Comparison of ENCODE assay signal across 9 cellular contexts in the genomic region with DNA sequence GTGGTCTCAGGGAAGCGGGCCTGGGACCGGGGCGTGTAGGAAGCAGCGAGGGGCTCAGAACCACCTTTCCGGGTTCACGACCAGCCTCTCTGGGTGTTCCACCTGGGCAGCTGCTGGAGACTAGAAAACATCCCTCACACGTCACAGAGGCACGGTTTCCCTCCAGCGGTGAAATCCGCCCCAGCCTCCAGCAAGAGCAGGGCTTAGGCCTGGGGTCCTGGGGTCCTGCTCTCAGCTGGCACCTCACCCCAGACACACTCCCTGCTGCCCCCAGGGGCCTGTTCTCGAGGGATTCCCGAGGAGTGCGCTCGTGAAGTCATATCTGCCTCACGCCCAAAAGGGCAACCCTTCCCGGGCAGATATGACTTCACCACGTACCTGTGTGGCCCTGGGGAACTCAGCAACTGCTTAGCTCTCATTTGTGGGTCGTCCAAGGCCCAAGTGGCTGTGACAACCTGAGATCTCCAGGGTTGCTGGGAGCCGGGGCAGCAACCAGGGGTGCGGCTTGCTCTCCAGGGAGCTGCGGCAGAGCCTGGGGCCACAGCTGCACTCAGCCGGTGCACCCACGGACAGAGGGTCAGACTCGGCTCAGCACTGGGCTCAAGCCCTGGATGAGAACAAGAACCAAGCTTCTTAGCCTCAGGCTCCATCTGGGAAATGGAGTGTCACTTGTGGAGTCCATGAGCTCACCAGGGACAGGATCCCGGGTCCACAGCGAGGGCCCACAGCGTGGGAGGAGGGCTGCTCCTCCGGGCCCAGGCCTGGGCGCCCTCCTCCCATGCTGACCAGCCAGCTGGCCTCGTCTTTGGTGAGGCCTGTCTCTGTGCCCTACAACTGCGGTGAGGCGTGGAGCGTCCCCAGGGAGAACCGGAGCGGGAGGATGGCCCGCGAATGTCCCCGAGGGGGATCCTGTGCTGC. TPM values are rescaled to one million over a fixed set of nuclear protein-coding genes. Genes with fewer than 3 reads are reported as not detected.
DNase-seq lines count a peak whose midpoint lies in the region; ATAC-seq and TF ChIP-seq lines count a peak whose summit lies in the region.
"Had no signal": no experiment of that assay in that cellular context is flagged by ENCODE, and none has a peak within 500 bp of the region (broad histone marks: within the 10 kb centered on the region; RNA-seq: fewer than 3 reads in every experiment).

No MANE protein-coding gene starts in this region.

- peak overlapping the region; percentile 50 for H3K4me3 Mint-ChIP-seq in dendritic cell treated with granulocyte-macrophage colony-stimulating factor and Interleukin-4, amounts not matched to agents 40 ng/mL and 50 ng/mL, for 4 days

- CTCF ChIA-PET in IMR-90 (lab: Yijun Ruan, JAX): no interaction called here

- peak overlapping the region; percentile 28; the same call in 1 of the 2 replicates for H2AK5ac ChIP-seq in IMR-90 (ENCODE audit: low read depth, low read length)

- no peak for ATAC-seq in IMR-90 (ENCODE audit: low read depth)
- ATAC-seq in GM19324 (IDR thresholded peaks at IDR 0.05; ENCODE audit: low FRiP score, unreplicated experiment): no peak

- no peak for TF ChIP-seq CTCF in DOHH2 (IDR thresholded peaks at IDR 0.05; ENCODE audit: low read depth, low read length, poor library complexity, severe bottlenecking)
- TF ChIP-seq CTCF in IMR-90 (conservative IDR thresholded peaks at IDR 0.05; ENCODE audit: low read depth, low read length): no peak
- no peak for TF ChIP-seq CTCF in neutrophil (IDR thresholded peaks at IDR 0.05)
- TF ChIP-seq CTCF in transverse colon (IDR thresholded peaks at IDR 0.05): no peak

- H3K27ac ChIP-seq in DOHH2 (ENCODE audit: low read depth, low read length) (no peak overlapping the region), IMR-90 (ENCODE audit: insufficient read depth, low read length) (no peak overlapping the region), neutrophil (no peak overlapping the region), transverse colon (no peak overlapping the region)

- H3K27me3 ChIP-seq in DOHH2 (ENCODE audit: control insufficient read depth, low read length) (peaks cover 32% of the 10 kb centered on the region), IMR-90 (ENCODE audit: control insufficient read depth, insufficient read depth, low read length) (peaks cover 2% of the 10 kb centered on the region; the same call in 1 of the 2 replicates), neutrophil (peaks cover 72% of the 10 kb centered on the region), transverse colon (peaks cover 32% of the 10 kb centered on the region)

- no peak overlapping the region for H4K8ac ChIP-seq in IMR-90 (ENCODE audit: low read depth in 2 of 2, low read length in 2 of 2)

- no peaks in the 10 kb centered on the region for H3K9me1 ChIP-seq in IMR-90 (ENCODE audit: insufficient read depth, low read length)

- H2AK9ac ChIP-seq in IMR-90 (replicated peaks; ENCODE audit: low read depth, low read length, poor library complexity): peak overlapping the region; percentile 60

- peaks cover 7% of the 10 kb centered on the region for H3F3A ChIP-seq in DOHH2 (ENCODE audit: control insufficient read depth, insufficient read depth)

- dilution Hi-C loops in IMR-90 (cut with HindIII; ENCODE audit: low sequenced_read_pairs, unreplicated experiment): no loop called here

- H3K9ac ChIP-seq in IMR-90 (ENCODE audit: low read depth, low read length): peak overlapping the region; percentile 60

- H3K56ac ChIP-seq in IMR-90 (ENCODE audit: extremely low read depth, insufficient read depth, low read length): no peak overlapping the region

- H3K4me2 ChIP-seq in DOHH2 (ENCODE audit: low read length): peak overlapping the region; percentile 81
- H3K4me2 ChIP-seq in IMR-90 (ENCODE audit: low read depth, low read length): peak overlapping the region; percentile 89

- no peak overlapping the region for H2BK120ac ChIP-seq in IMR-90 (ENCODE audit: low read depth, low read length)

- H3K79me1 ChIP-seq in IMR-90 (ENCODE audit: low read depth in 1 of 2, low read length in 2 of 2): no peaks in the 10 kb centered on the region

- H4K91ac ChIP-seq in IMR-90 (ENCODE audit: insufficient read depth, low read depth, low read length): no peak overlapping the region

- no peak overlapping the region for H2BK15ac ChIP-seq in IMR-90 (ENCODE audit: low read depth, low read length)

- in situ Hi-C loops in IMR-90 (cut with MboI; ENCODE audit: low sequenced_read_pairs): no loop called here
- in situ Hi-C loops in transverse colon (cut with MboI; ENCODE audit: low pct_ligation_motif_present in 1 of 4, low pct_unique_long_range_greater_than_20kb in 1 of 4, low sequenced_read_pairs in 3 of 4): no loop called here

- no peak overlapping the region; the same call in 1 of the 2 replicates for H3K4ac ChIP-seq in IMR-90 (ENCODE audit: low read depth, low read length)

- no peak overlapping the region for H3K18ac ChIP-seq in IMR-90 (ENCODE audit: low read depth, low read length)

- no peak overlapping the region; the same call in 1 of the 2 replicates for H4K5ac ChIP-seq in IMR-90 (ENCODE audit: low read depth, low read length)

- H3K9me3 Mint-ChIP-seq in dendritic cell treated with granulocyte-macrophage colony-stimulating factor and Interleukin-4, amounts not matched to agents 40 ng/mL and 50 ng/mL, for 4 days: no peaks in the 10 kb centered on the region

- no peaks in the 10 kb centered on the region for H3K9me2 ChIP-seq in DOHH2 (replicated peaks; ENCODE audit: control insufficient read depth, low read length)

- H3K36me3 Mint-ChIP-seq in dendritic cell treated with granulocyte-macrophage colony-stimulating factor and Interleukin-4, amounts not matched to agents 40 ng/mL and 50 ng/mL, for 4 days (ENCODE audit: low read depth): peaks cover 19% of the 10 kb centered on the region

- TF ChIP-seq EP300 in transverse colon (IDR thresholded peaks at IDR 0.05; ENCODE audit: low read depth): no peak

- no peak overlapping the region for H3K23ac ChIP-seq in IMR-90 (ENCODE audit: low read depth, low read length)

- H3K36me3 ChIP-seq in DOHH2 (ENCODE audit: control insufficient read depth, low read length) (no peaks in the 10 kb centered on the region), IMR-90 (ENCODE audit: control insufficient read depth, insufficient read depth, low read length) (peaks cover 5% of the 10 kb centered on the region; the same call in 1 of the 2 replicates), neutrophil (peaks cover 41% of the 10 kb centered on the region), transverse colon (no peaks in the 10 kb centered on the region)

- no peak for TF ChIP-seq POLR2A in IMR-90 (IDR thresholded peaks at IDR 0.05; ENCODE audit: low read depth, low read length)
- TF ChIP-seq POLR2A in transverse colon (IDR thresholded peaks at IDR 0.05): no peak

- H4K20me1 ChIP-seq in DOHH2 (ENCODE audit: control insufficient read depth, insufficient read depth, low read depth, low read length) (no peaks in the 10 kb centered on the region), IMR-90 (ENCODE audit: insufficient read depth, low read length) (no peaks in the 10 kb centered on the region; the same call in 1 of the 2 replicates)

- peak overlapping the region; percentile 61 for H3K27ac Mint-ChIP-seq in dendritic cell treated with granulocyte-macrophage colony-stimulating factor and Interleukin-4, amounts not matched to agents 40 ng/mL and 50 ng/mL, for 4 days

- BruUV-seq in IMR-90 (replicated peaks; lab: Mats Ljungman, UMichigan): no TSS peak

- no peak for TF ChIP-seq RAD21 in IMR-90 (IDR thresholded peaks at IDR 0.05; ENCODE audit: low read length)

- H3K14ac ChIP-seq in IMR-90 (replicated peaks; ENCODE audit: low read depth, low read length): peak overlapping the region; percentile 66; the same call in 1 of the 2 replicates

- POLR2A ChIA-PET in IMR-90 (lab: Charles Lee; ENCODE audit: unreplicated experiment): no interaction called here

- WGBS in IMR-90 (ENCODE audit: extremely low coverage in 2 of 2, insufficient read length in 1 of 2), 2 experiments: 76% methylated on average over 24 of the region's 38 CpGs; no CpG with 5 or more reads in 1 of the 2 experiments
- WGBS in transverse colon (ENCODE audit: low coverage in 1 of 2), 2 donors: 59% methylated on average over 37 of the region's 38 CpGs; no CpG with 5 or more reads in 1 of the 2 donors

- no peaks in the 10 kb centered on the region for H3K79me2 ChIP-seq in DOHH2 (ENCODE audit: control insufficient read depth, low read length)

- H3K4me1 Mint-ChIP-seq in dendritic cell treated with granulocyte-macrophage colony-stimulating factor and Interleukin-4, amounts not matched to agents 40 ng/mL and 50 ng/mL, for 4 days (ENCODE audit: low read depth): peaks cover 16% of the 10 kb centered on the region

- peak overlapping the region; percentile 69 for H3K4me3 ChIP-seq in DOHH2 (ENCODE audit: low read length)
- H3K4me3 ChIP-seq in IMR-90 (ENCODE audit: insufficient read depth, low read depth, low read length): peak overlapping the region; percentile 63
- H3K4me3 ChIP-seq in neutrophil (ENCODE audit: low read depth in 1 of 2, low read length in 1 of 2): peak overlapping the region; percentile 32 to 55
- H3K4me3 ChIP-seq in transverse colon: peak overlapping the region in 2 of 4 donors; percentile 47 to 66

- DNase-seq in IMR-90 (no peak), transverse colon (no peak), NCI-H1694 (lab: John Stamatoyannopoulos, UW) (no peak), NCI-H2196 (lab: John Stamatoyannopoulos, UW; ENCODE audit: unreplicated experiment) (no peak)

- H3K9me3 ChIP-seq in DOHH2 (ENCODE audit: control insufficient read depth, insufficient read depth, low read length) (no peaks in the 10 kb centered on the region), IMR-90 (ENCODE audit: control insufficient read depth, insufficient read depth, low read length) (no peaks in the 10 kb centered on the region), neutrophil (no peaks in the 10 kb centered on the region), transverse colon (no peaks in the 10 kb centered on the region)

- no peak overlapping the region for H2BK5ac ChIP-seq in IMR-90 (ENCODE audit: low read depth, low read length, poor library complexity, severe bottlenecking)

- H2BK20ac ChIP-seq in IMR-90 (ENCODE audit: low read depth, low read length): no peak overlapping the region

- H2AFZ ChIP-seq in IMR-90 (replicated peaks; ENCODE audit: low read length, poor library complexity): peak overlapping the region; percentile 68

- peaks cover 86% of the 10 kb centered on the region for H3K27me3 Mint-ChIP-seq in dendritic cell treated with granulocyte-macrophage colony-stimulating factor and Interleukin-4, amounts not matched to agents 40 ng/mL and 50 ng/mL, for 4 days

- H3K4me1 ChIP-seq in DOHH2 (ENCODE audit: control insufficient read depth, low read length) (peaks cover 36% of the 10 kb centered on the region), IMR-90 (ENCODE audit: control insufficient read depth, insufficient read depth, low read length) (peaks cover 5% of the 10 kb centered on the region; the same call in 1 of the 2 replicates), neutrophil (ENCODE audit: control insufficient read depth in 1 of 2, insufficient read depth in 1 of 2, low read depth in 1 of 2, low read length in 1 of 2) (peaks cover 9 to 17% of the 10 kb centered on the region in 2 experiments), transverse colon (peaks cover 0 to 18% (median 10%) of the 10 kb centered on the region in 4 donors)

- intact Hi-C loops in IMR-90 (cut with micrococcal nuclease) (loop anchor here (2.0 kb wide), 1 partner anchor 18 kb away; no protein-coding TSS in a partner anchor), transverse colon (cut with DNase I; ENCODE audit: low total_unique reads) (no loop called here)
- intact Hi-C loops in dendritic cell treated with granulocyte-macrophage colony-stimulating factor and Interleukin-4, amounts not matched to agents 40 ng/mL and 50 ng/mL, for 4 days (cut with micrococcal nuclease): no loop called here

RNA-seq across cellular contexts. Expression of gene FNDC11, which starts 0.7 kb away (rescaled TPM):
- total RNA-seq in IMR-90 (2012; rRNA removed): 0.28 and 0.36 TPM in 2 replicates
- polyA plus RNA-seq in IMR-90 (2012; rRNA removed): 1.0 and 1.6 TPM in 2 replicates
- 0.57 and 1.9 TPM in 2 replicates for polyA plus RNA-seq in IMR-90 (2012; cell fraction: cytosol; rRNA removed)
- polyA plus RNA-seq in IMR-90 (2012; cell fraction: nucleus; rRNA removed; ENCODE audit: low replicate concordance): 3.1 and 7.9 TPM in 2 replicates
- not detected for total RNA-seq in transverse colon

RNA-seq across cellular contexts. Expression of gene SRMS, which starts 7.1 kb away (rescaled TPM):
- total RNA-seq in IMR-90 (2012; rRNA removed) (not detected in 2 replicates), transverse colon (under 1 TPM in 1 of 4 donors, not detected in 3; 0.79 TPM)
- polyA plus RNA-seq in IMR-90 (2012; rRNA removed): not detected in 2 replicates
- polyA plus RNA-seq in IMR-90 (2012; cell fraction: cytosol; rRNA removed): not detected in 2 replicates
- polyA plus RNA-seq in IMR-90 (2012; cell fraction: nucleus; rRNA removed; ENCODE audit: low replicate concordance): not detected in 2 replicates
- total RNA-seq: fibroblast of lung had no signal
- polyA plus RNA-seq: fibroblast of lung had no signal

RNA-seq across cellular contexts. Expression of gene PTK6, which starts 17.4 kb away (rescaled TPM):
- total RNA-seq in IMR-90 (2012; rRNA removed): not detected in 2 replicates
- polyA plus RNA-seq in IMR-90 (2012; rRNA removed): 0.07 TPM in 1 of 2 replicates, not detected in the other
- 0.03 and 0.04 TPM in 2 replicates for polyA plus RNA-seq in IMR-90 (2012; cell fraction: cytosol; rRNA removed)
- 0.19 and 0.28 TPM in 2 replicates for polyA plus RNA-seq in IMR-90 (2012; cell fraction: nucleus; rRNA removed; ENCODE audit: low replicate concordance)
- 100 to 1,000 TPM in 2 of 4 donors, 10 to 100 TPM in 2; 90.5 to 147 (median 103) TPM for total RNA-seq in transverse colon
- polyA plus RNA-seq: fibroblast of lung had no signal

RNA-seq across cellular contexts. Expression of gene HELZ2, which starts 19.4 kb away (rescaled TPM):
- total RNA-seq in IMR-90 (2012; rRNA removed): 4.2 and 4.7 TPM in 2 replicates
- 10.6 and 12.2 TPM in 2 replicates for polyA plus RNA-seq in IMR-90 (2012; rRNA removed)
- polyA plus RNA-seq in IMR-90 (2012; cell fraction: cytosol; rRNA removed): 3.2 and 6.8 TPM in 2 replicates
- 10.9 and 32.5 TPM in 2 replicates for polyA plus RNA-seq in IMR-90 (2012; cell fraction: nucleus; rRNA removed; ENCODE audit: low replicate concordance)
- 10 to 100 TPM; 32.9 to 49.4 (median 38.8) TPM for total RNA-seq in transverse colon

RNA-seq across cellular contexts. Expression of gene PPDPF, which starts 34.1 kb away (rescaled TPM):
- 12.9 and 17.2 TPM in 2 replicates for total RNA-seq in IMR-90 (2012; rRNA removed)
- 171 and 200 TPM in 2 replicates for polyA plus RNA-seq in IMR-90 (2012; rRNA removed)
- 100 and 301 TPM in 2 replicates for polyA plus RNA-seq in IMR-90 (2012; cell fraction: cytosol; rRNA removed)
- polyA plus RNA-seq in IMR-90 (2012; cell fraction: nucleus; rRNA removed; ENCODE audit: low replicate concordance): 38.4 and 113 TPM in 2 replicates
- total RNA-seq in transverse colon: 100 to 1,000 TPM; 320 to 695 (median 517) TPM

Comparison
In these comparisons a context has a peak if more than half of its experiments do, and no peak if none do; other contexts are left out.
1. RNA of gene PTK6, which starts 17.4 kb away (total RNA-seq): 90.5 to 147 TPM in transverse colon; not detected in IMR-90; every median in the first group is over 10 times any median in the second.